ENCODE assay signal across 9 cellular contexts in the genomic region with DNA sequence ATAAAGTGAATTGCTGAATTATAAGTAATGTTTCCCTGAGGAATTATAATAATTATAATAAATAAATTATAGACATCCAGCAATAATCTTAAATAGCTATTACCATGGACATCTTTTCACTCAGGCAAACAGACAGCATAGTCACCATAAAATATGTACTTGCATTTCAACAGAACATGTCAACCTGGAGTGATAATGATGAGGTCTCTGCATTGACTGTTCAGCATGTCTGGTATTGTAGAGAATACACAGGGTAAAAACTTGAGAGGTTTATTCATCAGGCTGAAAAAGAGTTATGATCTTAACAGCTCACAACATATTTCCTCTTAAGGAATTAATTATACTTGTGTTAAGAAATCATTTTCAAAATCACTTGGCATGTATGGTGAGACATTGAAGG. TPM values are rescaled to one million over a fixed set of nuclear protein-coding genes. Genes with fewer than 3 reads are reported as not detected.
"Had no signal": no experiment of that assay in that cellular context is flagged by ENCODE, and none has a peak within 500 bp of the region (broad histone marks: within the 10 kb centered on the region; RNA-seq: fewer than 3 reads in every experiment).

No MANE protein-coding gene starts in this region.

- H3K9me3 ChIP-seq: HAP-1 had no signal

- H3K27ac ChIP-seq: GM23248 had no signal

- H3K36me3 ChIP-seq: HAP-1 had no signal

- H3K4me3 ChIP-seq: GM23248, GM23338, HAP-1 had no signal

- H2AFZ ChIP-seq: GM23248, GM23338 had no signal

- DNase-seq: GM23248, GOT3, H7, H9, HCEC 1CT, HFFc6 had no signal

- H3K4me2 ChIP-seq: GM23338 had no signal

- H3K9ac ChIP-seq: GM23248 had no signal

RNA-seq across cellular contexts. Expression of gene TYR, which starts 41.1 kb away (rescaled TPM):
- polyA plus RNA-seq: GM23248, H1 had no signal
